In genomic region chr12:26831959-26832816, GRCh38 we compare ENCODE assay signal across 8 cellular contexts. TPM values are rescaled to one million over a fixed set of nuclear protein-coding genes. Genes with fewer than 3 reads are reported as not detected.
DNase-seq lines count a peak whose midpoint lies in the region; ATAC-seq and TF ChIP-seq lines count a peak whose summit lies in the region.

No MANE protein-coding gene starts in this region.

- DNase-seq in DMS114 treated with DMSO at 0.1 percent for 48 hours (lab: John Stamatoyannopoulos, UW; ENCODE audit: unreplicated experiment) (peak; percentile 38), GM20000 (ENCODE audit: low spot score) (peak; percentile 85), HT-29 (ENCODE audit: low spot score) (peak; percentile 81), RWPE2 (ENCODE audit: low spot score) (no peak), activated gamma-delta T cell treated with Interleukin-2 at 50 U/mL for 16 hours (peak; percentile 58), foreskin melanocyte (peak; percentile 68), nucleus accumbens (lab: John Stamatoyannopoulos, UW) (peak in 44 of 56 donors; percentile 21 to 80 (median 54)), suprapubic skin (ENCODE audit: low spot score in 2 of 2) (peak; percentile 78 to 86)

- H3K9me3 ChIP-seq in RWPE2 (ENCODE audit: severe bottlenecking) (no peaks in the 10 kb centered on the region), suprapubic skin (no peaks in the 10 kb centered on the region)

- TF ChIP-seq POLR2A in suprapubic skin (IDR thresholded peaks at IDR 0.05) = peak; percentile 42 to 70

- TF ChIP-seq CTCF in GM20000 (IDR thresholded peaks at IDR 0.05; ENCODE audit: extremely low read depth, missing control alignments) = no peak
- no peak for TF ChIP-seq CTCF in RWPE2 (IDR thresholded peaks at IDR 0.05; ENCODE audit: poor library complexity, severe bottlenecking)
- no peak for TF ChIP-seq CTCF in suprapubic skin (IDR thresholded peaks at IDR 0.05)

- no peak for TF ChIP-seq EP300 in suprapubic skin (IDR thresholded peaks at IDR 0.05)

- H3K4me3 ChIP-seq in RWPE2 (ENCODE audit: severe bottlenecking) (peak overlapping the region; percentile 49), suprapubic skin (peak overlapping the region; percentile 98)

- under 1% methylated on average over 42 of the region's 54 CpGs for WGBS in suprapubic skin

- H3K27ac ChIP-seq in RWPE2 (ENCODE audit: poor library complexity, severe bottlenecking) (peak overlapping the region; percentile 69), suprapubic skin (peak overlapping the region; percentile 96)

- H3K27me3 ChIP-seq in RWPE2 (ENCODE audit: insufficient read depth, poor library complexity, severe bottlenecking) (no peaks in the 10 kb centered on the region), suprapubic skin (no peaks in the 10 kb centered on the region)

- H3K4me1 ChIP-seq in RWPE2 (ENCODE audit: insufficient read depth, poor library complexity, severe bottlenecking) = no peaks in the 10 kb centered on the region
- peaks cover 44% of the 10 kb centered on the region for H3K4me1 ChIP-seq in suprapubic skin

- H3K36me3 ChIP-seq in RWPE2 (ENCODE audit: low read depth) (no peaks in the 10 kb centered on the region), suprapubic skin (no peaks in the 10 kb centered on the region)

- peak; percentile 66 for ATAC-seq in RWPE2 (ENCODE audit: low read depth)

RNA-seq across cellular contexts. Expression of gene ITPR2, which starts 0.8 kb away (rescaled TPM):
- total RNA-seq in HT-29 (2014; rRNA removed; shearing (Covaris generic)) = 10.8 and 12.2 TPM in 2 replicates
- 100 to 1,000 TPM in 1 of 4 donors, 10 to 100 TPM in 3; 59.6 to 159 (median 72.1) TPM for total RNA-seq in suprapubic skin
